In genomic region chr12:32679091-32679909, GRCh38 we compare ENCODE assay signal across 1 cellular context.
TF ChIP-seq lines count a peak whose summit lies in the region.

Gene DNM1L (plus strand): TSS chr12:32679301. CDS start chr12:32679364, 63 bp downstream.

TF ChIP-seq in K562, 482 proteins besides CTCF, POLR2A, EP300 and RAD21 (continued from another document and continues in another):
- TF ChIP-seq ARID4B (CRISPR knock-in tag; IDR thresholded peaks at IDR 0.05) = peak; percentile 81
- TF ChIP-seq ZNF740 (CRISPR knock-in tag; IDR thresholded peaks at IDR 0.05) = no peak
- TF ChIP-seq ZNF740 (tag; IDR thresholded peaks at IDR 0.05) = no peak
- TF ChIP-seq POLR2B (IDR thresholded peaks at IDR 0.05; ENCODE audit: low read depth, partially characterized antibody) = peak; percentile 81
- TF ChIP-seq HDAC3 (IDR thresholded peaks at IDR 0.05; ENCODE audit: borderline replicate concordance, partially characterized antibody) = no peak
- no peak for TF ChIP-seq DMBX1 (CRISPR knock-in tag; IDR thresholded peaks at IDR 0.05; ENCODE audit: borderline replicate concordance)
- no peak for TF ChIP-seq GTF2A2 (tag; IDR thresholded peaks at IDR 0.05)
- no peak for TF ChIP-seq NFYB (IDR thresholded peaks at IDR 0.05; ENCODE audit: extremely low read depth, insufficient read length)
- no peak for TF ChIP-seq ZNF407 (IDR thresholded peaks at IDR 0.05; ENCODE audit: low read depth)
- TF ChIP-seq PCBP2 (IDR thresholded peaks at IDR 0.05; ENCODE audit: low read depth, low read length, poor library complexity, severe bottlenecking) = no peak
- peak; percentile 44; the same call in 1 of the 2 replicates for TF ChIP-seq NR2C2 (CRISPR knock-in tag; IDR thresholded peaks at IDR 0.05)
- TF ChIP-seq NR2C2 (tag; IDR thresholded peaks at IDR 0.05) = peak; percentile 62
- no peak for TF ChIP-seq SRSF7 (optimal IDR thresholded peaks at IDR 0.05; ENCODE audit: low read depth, low read length)
- no peak for TF ChIP-seq THRAP3 (IDR thresholded peaks at IDR 0.05; ENCODE audit: borderline replicate concordance)
- no peak for TF ChIP-seq TBL1XR1 (IDR thresholded peaks at IDR 0.05; ENCODE audit: low read length in 2 of 2)
- peak; percentile 36 for TF ChIP-seq ZFP36 (IDR thresholded peaks at IDR 0.05; ENCODE audit: low read depth, low read length, partially characterized antibody)
- TF ChIP-seq ZBTB49 (CRISPR knock-in tag; IDR thresholded peaks at IDR 0.05; ENCODE audit: borderline replicate concordance) = no peak
- TF ChIP-seq SMAD1 (IDR thresholded peaks at IDR 0.05; ENCODE audit: low read depth, low read length, partially characterized antibody) = peak; percentile 43
- peak; percentile 57; the same call in 1 of the 2 replicates for TF ChIP-seq CXXC5 (CRISPR knock-in tag; IDR thresholded peaks at IDR 0.05)
- 0 out of 2 replicates have a peak, but pooled peaks have one; percentile 33 for TF ChIP-seq ZEB2 (IDR thresholded peaks at IDR 0.05)
- TF ChIP-seq EZH2 (IDR thresholded peaks at IDR 0.05; ENCODE audit: borderline replicate concordance, low read depth, low read length) = no peak
- TF ChIP-seq MNT (conservative IDR thresholded peaks at IDR 0.05) = peak; percentile 65 to 75
- TF ChIP-seq IRF9 (tag; IDR thresholded peaks at IDR 0.05) = no peak
- no peak for TF ChIP-seq ZBTB43 (CRISPR knock-in tag; IDR thresholded peaks at IDR 0.05)
- no peak for TF ChIP-seq NFE2 (IDR thresholded peaks at IDR 0.05; ENCODE audit: low read depth)
- peak in 1 of 2 experiments; percentile 74; a peak in 2 of 4 replicates for TF ChIP-seq NONO (IDR thresholded peaks at IDR 0.05; ENCODE audit: low read depth in 2 of 2, low read length in 1 of 2)
- peak; percentile 51; the same call in 1 of the 2 replicates for TF ChIP-seq CEBPB (tag; IDR thresholded peaks at IDR 0.05)
- no peak for TF ChIP-seq MAFF (IDR thresholded peaks at IDR 0.05; ENCODE audit: low read length)
- no peak for TF ChIP-seq ZZZ3 (IDR thresholded peaks at IDR 0.05)
- no peak for TF ChIP-seq FOXA1 (IDR thresholded peaks at IDR 0.05; ENCODE audit: borderline replicate concordance)
- no peak for TF ChIP-seq ZNF174 (CRISPR knock-in tag; IDR thresholded peaks at IDR 0.05)
- no peak for TF ChIP-seq SNAPC5 (CRISPR knock-in tag; IDR thresholded peaks at IDR 0.05)
- peak; percentile 38; the same call in 1 of the 2 replicates for TF ChIP-seq GABPB1 (CRISPR knock-in tag; IDR thresholded peaks at IDR 0.05)
- TF ChIP-seq SMARCB1 (IDR thresholded peaks at IDR 0.05; ENCODE audit: insufficient read length, low read depth) = no peak
- TF ChIP-seq TCF7L2 (IDR thresholded peaks at IDR 0.05; ENCODE audit: low read depth, low read length) = no peak
- peak; percentile 48; the same call in 1 of the 2 replicates for TF ChIP-seq ZBTB7A (IDR thresholded peaks at IDR 0.05; ENCODE audit: borderline replicate concordance, control insufficient read depth, low read depth, low read length)
- no peak for TF ChIP-seq ZKSCAN8 (CRISPR knock-in tag; IDR thresholded peaks at IDR 0.05)
- no peak for TF ChIP-seq TAF7 (tag; IDR thresholded peaks at IDR 0.05)
- no peak for TF ChIP-seq ZBTB12 (CRISPR knock-in tag; IDR thresholded peaks at IDR 0.05)
- TF ChIP-seq HDAC6 (IDR thresholded peaks at IDR 0.05; ENCODE audit: low read depth, low read length) = no peak
- no peak for TF ChIP-seq SETDB1 (IDR thresholded peaks at IDR 0.05; ENCODE audit: low read length)
- TF ChIP-seq SRF (CRISPR knock-in tag; IDR thresholded peaks at IDR 0.05) = peak in 1 of 2 experiments; percentile 67; a peak in 2 of 4 replicates
- TF ChIP-seq SMARCA5 (IDR thresholded peaks at IDR 0.05) = no peak
